In the genomic region with DNA sequence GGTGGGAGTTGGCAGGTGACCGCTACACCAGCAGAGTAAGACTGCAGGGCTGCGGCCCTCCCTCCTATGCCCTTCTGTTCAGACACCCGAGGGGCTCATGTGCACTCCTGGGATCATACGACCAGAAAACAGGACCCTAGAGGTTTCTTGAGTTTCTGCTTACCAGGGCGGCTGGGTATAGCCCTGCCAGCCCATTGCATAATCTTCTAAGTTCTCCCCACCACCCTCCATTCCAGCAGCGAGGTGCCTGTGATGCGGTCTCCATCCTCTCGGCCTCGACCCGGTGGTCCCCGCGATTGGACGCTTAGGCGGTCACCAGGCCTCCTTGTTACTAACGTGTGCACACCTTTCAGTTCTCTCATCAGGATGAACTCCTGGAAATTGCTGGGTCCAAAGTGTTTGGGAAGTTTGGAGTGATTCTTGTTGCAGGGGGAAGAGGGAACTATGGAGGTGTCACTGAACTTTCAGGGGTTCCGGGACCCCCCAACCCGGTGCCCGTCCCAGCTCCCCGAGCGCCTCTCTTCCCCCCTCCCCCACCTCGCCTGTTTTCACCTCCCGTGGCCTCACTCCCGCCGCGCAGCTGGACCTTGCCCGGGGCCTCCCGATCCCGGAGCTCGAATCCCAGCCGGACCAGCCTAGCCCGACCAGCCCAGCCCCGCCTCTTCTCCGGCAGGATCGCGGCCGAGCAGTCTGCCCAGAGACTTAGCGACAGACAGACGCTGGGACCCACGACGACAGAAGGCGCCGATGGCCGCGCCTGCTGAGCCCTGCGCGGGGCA, we compare ENCODE assay signal across 8 cellular contexts. TPM values are rescaled to one million over a fixed set of nuclear protein-coding genes. Genes with fewer than 3 reads are reported as not detected.
DNase-seq lines count a peak whose midpoint lies in the region; ATAC-seq, FAIRE-seq and TF ChIP-seq lines count a peak whose summit lies in the region.
"Not testable (repeated sequence)": the region's sequence is repeated elsewhere in the genome, so short reads cannot be mapped to it uniquely, and the experiment has no call there.

No MANE protein-coding gene starts in this region.

- not testable (repeated sequence) for H2AFZ ChIP-seq in HepG2 (ENCODE audit: low read length)

- H3K9ac ChIP-seq in HepG2 (ENCODE audit: insufficient read depth, low read depth, low read length) = peak overlapping the region; percentile 59

- not testable (repeated sequence) for H3K36me3 Mint-ChIP-seq in activated T-cell treated with anti-CD3 and anti-CD28 coated beads, Interleukin-2, amount 50 U/mL, for 72 hours (ENCODE audit: insufficient read depth in 2 of 2); osteocyte (ENCODE audit: unreplicated experiment); stimulated activated naive B cell treated with anti-CD40 and anti-IgM and Interleukin-4, amounts not matched to agents 10 μg/mL and 1 μg/mL and 100 μg/mL, for 72 hours

- FAIRE-seq in HepG2 (lab: Jason Lieb, UNC) = not testable (repeated sequence)

- H3K4me3 ChIP-seq in BJ (ENCODE audit: low read depth, low read length) (peak overlapping the region; percentile 16), Panc1 (ENCODE audit: low read depth in 2 of 2, low read length in 2 of 2) (peak overlapping the region; percentile 16 to 21; a peak in 2 of 4 replicates), coronary artery (peak overlapping the region; percentile 60), heart right ventricle (peak overlapping the region in 2 of 10 donors; percentile 19 to 35), HepG2 (replicated peaks in 1 of 3; ENCODE audit: insufficient read depth in 1 of 3, low read depth in 2 of 3, low read length in 3 of 3) (peak overlapping the region; percentile 26 to 58 (median 28); a peak in 5 of 6 replicates)

- in situ Hi-C loops in Panc1 (cut with HindIII; ENCODE audit: low pct_unique_long_range_greater_than_20kb, low sequenced_read_pairs); HepG2 (cut with HindIII; ENCODE audit: extremely low pct_ligation_motif_present, low pct_unique_long_range_greater_than_20kb): not testable (repeated sequence)

- not testable (repeated sequence) for H3K4me1 ChIP-seq in Panc1 (ENCODE audit: control insufficient read depth, insufficient read depth, low read length); heart right ventricle
- peaks cover 13% of the 10 kb centered on the region for H3K4me1 ChIP-seq in HepG2 (ENCODE audit: insufficient read depth, low read length)

- DNase-seq in BJ (ENCODE audit: low read depth); Panc1 (ENCODE audit: low read depth, low spot score); activated T-cell treated with anti-CD3 and anti-CD28 coated beads, Interleukin-2, amount 50 U/mL, for 72 hours; coronary artery (ENCODE audit: low spot score); heart right ventricle; HepG2 (ENCODE audit: low spot score); osteocyte (ENCODE audit: extremely low spot score, unreplicated experiment); stimulated activated naive B cell treated with anti-CD40 and anti-IgM and Interleukin-4, amounts not matched to agents 10 μg/mL and 1 μg/mL and 100 μg/mL, for 72 hours: not testable (repeated sequence)

- not testable (repeated sequence) for H3K27me3 Mint-ChIP-seq in activated T-cell treated with anti-CD3 and anti-CD28 coated beads, Interleukin-2, amount 50 U/mL, for 72 hours (ENCODE audit: low read depth); osteocyte (ENCODE audit: unreplicated experiment); stimulated activated naive B cell treated with anti-CD40 and anti-IgM and Interleukin-4, amounts not matched to agents 10 μg/mL and 1 μg/mL and 100 μg/mL, for 72 hours

- not testable (repeated sequence) for BruUV-seq in Panc1 (replicated peaks; lab: Mats Ljungman, UMichigan)
- BruUV-seq in HepG2 (replicated peaks; lab: Mats Ljungman, UMichigan) = TSS peak; percentile 97

- not testable (repeated sequence) for TF ChIP-seq CTCF in BJ (IDR thresholded peaks at IDR 0.05; ENCODE audit: insufficient read depth, low read depth, low read length); Panc1 (IDR thresholded peaks at IDR 0.05); coronary artery (IDR thresholded peaks at IDR 0.05); heart right ventricle (IDR thresholded peaks at IDR 0.05); HepG2 (CRISPR knock-in tag; IDR thresholded peaks at IDR 0.05); osteocyte (IDR thresholded peaks at IDR 0.05)

- H3K9me3 ChIP-seq in Panc1 (ENCODE audit: control insufficient read depth, insufficient read depth, low read depth, low read length); heart right ventricle; HepG2 (ENCODE audit: low read length): not testable (repeated sequence)

- not testable (repeated sequence) for TF ChIP-seq POLR2A in HepG2 (IDR thresholded peaks at IDR 0.05; ENCODE audit: insufficient read depth in 1 of 2, low read depth in 2 of 2, low read length in 2 of 2)

- POLR2A ChIA-PET in BJ (lab: Charles Lee); Panc1 (lab: Charles Lee); HepG2 (lab: Yijun Ruan, JAX): not testable (repeated sequence)

- CTCF ChIA-PET in BJ (lab: Yijun Ruan, JAX); Panc1 (lab: Charles Lee); HepG2 (lab: Yijun Ruan, JAX; ENCODE audit: low intra/inter-chr PET ratio, low total read pairs): not testable (repeated sequence)

- H3K4me2 ChIP-seq in HepG2 (ENCODE audit: low read depth, low read length) = peak overlapping the region; percentile 58

- ATAC-seq in Panc1 (peak; percentile 90), heart right ventricle (peak; percentile 46 to 73 (median 52)), HepG2 (peak; percentile 92)
- peak; percentile 45 to 50 for ATAC-seq in activated T-cell treated with anti-CD3 and anti-CD28 coated beads, Interleukin-2, amount 50 U/mL, for 72 hours (replicated peaks in 1 of 2)
- peak; percentile 38 to 60 for ATAC-seq in stimulated activated naive B cell treated with anti-CD40 and anti-IgM and Interleukin-4, amounts not matched to agents 10 μg/mL and 1 μg/mL and 100 μg/mL, for 72 hours (replicated peaks)

- not testable (repeated sequence) for H3K79me2 ChIP-seq in HepG2 (ENCODE audit: insufficient read depth, low read length)

- not testable (repeated sequence) for TF ChIP-seq EP300 in HepG2 (IDR thresholded peaks at IDR 0.05; ENCODE audit: low read depth in 2 of 2, low read length in 2 of 2); HepG2 (CRISPR knock-in tag; IDR thresholded peaks at IDR 0.05; ENCODE audit: borderline replicate concordance)

- 11 to 22% methylated on average over 18 to 25 of the region's 46 CpGs for WGBS in heart right ventricle, 2 donors
- 11% methylated on average over 23 of the region's 46 CpGs for WGBS in HepG2 (ENCODE audit: low lambda C conversion rate)

- not testable (repeated sequence) for H3K27ac ChIP-seq in Panc1 (ENCODE audit: low read length); coronary artery; heart right ventricle
- peak overlapping the region; percentile 75 for H3K27ac ChIP-seq in HepG2 (ENCODE audit: extremely low read length, insufficient read depth, low read length)

- TF ChIP-seq RAD21 in HepG2 (CRISPR knock-in tag; IDR thresholded peaks at IDR 0.05) = not testable (repeated sequence)

- intact Hi-C loops in Panc1 (cut with micrococcal nuclease; ENCODE audit: unreplicated experiment); heart right ventricle (cut with DNase I); HepG2 (cut with micrococcal nuclease; ENCODE audit: unreplicated experiment): not testable (repeated sequence)

- not testable (repeated sequence) for H3K9me3 Mint-ChIP-seq in activated T-cell treated with anti-CD3 and anti-CD28 coated beads, Interleukin-2, amount 50 U/mL, for 72 hours; osteocyte (ENCODE audit: unreplicated experiment); stimulated activated naive B cell treated with anti-CD40 and anti-IgM and Interleukin-4, amounts not matched to agents 10 μg/mL and 1 μg/mL and 100 μg/mL, for 72 hours

- H3K4me1 Mint-ChIP-seq in activated T-cell treated with anti-CD3 and anti-CD28 coated beads, Interleukin-2, amount 50 U/mL, for 72 hours (ENCODE audit: low read depth); osteocyte (ENCODE audit: unreplicated experiment); stimulated activated naive B cell treated with anti-CD40 and anti-IgM and Interleukin-4, amounts not matched to agents 10 μg/mL and 1 μg/mL and 100 μg/mL, for 72 hours: not testable (repeated sequence)

- not testable (repeated sequence) for H4K20me1 ChIP-seq in HepG2 (ENCODE audit: insufficient read depth, low read length)

- not testable (repeated sequence) for H3K27ac Mint-ChIP-seq in activated T-cell treated with anti-CD3 and anti-CD28 coated beads, Interleukin-2, amount 50 U/mL, for 72 hours; osteocyte (ENCODE audit: unreplicated experiment); stimulated activated naive B cell treated with anti-CD40 and anti-IgM and Interleukin-4, amounts not matched to agents 10 μg/mL and 1 μg/mL and 100 μg/mL, for 72 hours

- H3K27me3 ChIP-seq in BJ (ENCODE audit: control insufficient read depth, insufficient read depth, low read length); Panc1 (ENCODE audit: control insufficient read depth, insufficient read depth, low read length); heart right ventricle; HepG2 (ENCODE audit: control insufficient read depth in 1 of 2, insufficient read depth in 2 of 2, low read length in 2 of 2): not testable (repeated sequence)

- not testable (repeated sequence) for H3K36me3 ChIP-seq in BJ (ENCODE audit: control insufficient read depth, insufficient read depth, low read length); Panc1 (ENCODE audit: control insufficient read depth, insufficient read depth, low read length); heart right ventricle; HepG2 (replicated peaks in 1 of 2; ENCODE audit: control insufficient read depth in 1 of 2, insufficient read depth in 2 of 2, low read length in 2 of 2)

- H3K4me3 Mint-ChIP-seq in activated T-cell treated with anti-CD3 and anti-CD28 coated beads, Interleukin-2, amount 50 U/mL, for 72 hours; stimulated activated naive B cell treated with anti-CD40 and anti-IgM and Interleukin-4, amounts not matched to agents 10 μg/mL and 1 μg/mL and 100 μg/mL, for 72 hours: not testable (repeated sequence)
- peak overlapping the region; percentile 40 for H3K4me3 Mint-ChIP-seq in osteocyte (ENCODE audit: unreplicated experiment)

RNA-seq across cellular contexts. Expression of gene NOMO2, which starts 8.8 kb away (rescaled TPM):
- polyA plus RNA-seq in BJ (2011; rRNA removed) (252 and 274 TPM in 2 replicates), heart right ventricle (100 to 1,000 TPM; 106 to 118 TPM), HepG2 (2011; rRNA removed) (372 and 518 TPM in 2 replicates)
- polyA minus RNA-seq in BJ (2011; rRNA and poly(A)+ RNA removed) = 178 and 234 TPM in 2 replicates
- total RNA-seq in Panc1 (2021; ENCODE audit: unreplicated experiment) (293 TPM), heart right ventricle (100 to 1,000 TPM; 127 to 239 (median 186) TPM), HepG2 (2016; rRNA removed; fragmentation: Illumina TruSeq; extraction: Trizol) (122 and 217 TPM in 2 replicates), osteocyte (142 and 143 TPM in 2 replicates)
- polyA plus RNA-seq in Panc1 (2012; ENCODE audit: insufficient read length) = 405 TPM
- 10 to 100 TPM; 79.1 to 93.7 TPM for total RNA-seq in activated T-cell treated with anti-CD3 and anti-CD28 coated beads, Interleukin-2, amount 50 U/mL, for 72 hours
- total RNA-seq in HepG2 (2016; cell fraction: cytosol; rRNA removed; fragmentation: Illumina TruSeq; extraction: Trizol; ENCODE audit: low read depth) = 46.7 and 50.8 TPM in 2 replicates
- 111 and 216 TPM in 2 replicates for total RNA-seq in HepG2 (2016; cell fraction: insoluble cytoplasmic fraction; rRNA removed; fragmentation: Illumina TruSeq; extraction: Trizol)
- 81.2 and 84.7 TPM in 2 replicates for total RNA-seq in HepG2 (2016; cell fraction: membrane; rRNA removed; fragmentation: Illumina TruSeq; extraction: Trizol)
- 242 and 298 TPM in 2 replicates for total RNA-seq in HepG2 (2016; cell fraction: nucleus; rRNA removed; fragmentation: Illumina TruSeq; extraction: Trizol)
- polyA plus RNA-seq in HepG2 (2011; cell fraction: cytosol; rRNA removed) = 323 and 357 TPM in 2 replicates
- polyA plus RNA-seq in HepG2 (2011; cell fraction: nucleus; rRNA removed) = 366 and 382 TPM in 2 replicates
- polyA plus RNA-seq in HepG2 (2012) = 316 and 486 TPM in 2 replicates
- 28.4 and 28.9 TPM in 2 replicates for polyA plus RNA-seq in HepG2 (2016; cell fraction: cytosol; fragmentation: Illumina TruSeq; extraction: Trizol; ENCODE audit: low read depth)
- polyA plus RNA-seq in HepG2 (2016; cell fraction: insoluble cytoplasmic fraction; fragmentation: Illumina TruSeq; extraction: Trizol; ENCODE audit: low read depth) = 110 and 140 TPM in 2 replicates
- polyA plus RNA-seq in HepG2 (2016; cell fraction: membrane; fragmentation: Illumina TruSeq; extraction: Trizol; ENCODE audit: low read depth) = 63.9 and 69.0 TPM in 2 replicates
- polyA plus RNA-seq in HepG2 (2016; cell fraction: nucleus; fragmentation: Illumina TruSeq; extraction: Trizol; ENCODE audit: insufficient read depth, low read depth) = 396 and 413 TPM in 2 replicates
- 130 and 401 TPM in 2 replicates for polyA minus RNA-seq in HepG2 (2011; rRNA and poly(A)+ RNA removed; ENCODE audit: low replicate concordance)
- 255 and 305 TPM in 2 replicates for polyA minus RNA-seq in HepG2 (2011; cell fraction: cytosol; rRNA and poly(A)+ RNA removed)
- 114 and 160 TPM in 2 replicates for polyA minus RNA-seq in HepG2 (2011; cell fraction: nucleus; rRNA and poly(A)+ RNA removed)
